In the genomic region with DNA sequence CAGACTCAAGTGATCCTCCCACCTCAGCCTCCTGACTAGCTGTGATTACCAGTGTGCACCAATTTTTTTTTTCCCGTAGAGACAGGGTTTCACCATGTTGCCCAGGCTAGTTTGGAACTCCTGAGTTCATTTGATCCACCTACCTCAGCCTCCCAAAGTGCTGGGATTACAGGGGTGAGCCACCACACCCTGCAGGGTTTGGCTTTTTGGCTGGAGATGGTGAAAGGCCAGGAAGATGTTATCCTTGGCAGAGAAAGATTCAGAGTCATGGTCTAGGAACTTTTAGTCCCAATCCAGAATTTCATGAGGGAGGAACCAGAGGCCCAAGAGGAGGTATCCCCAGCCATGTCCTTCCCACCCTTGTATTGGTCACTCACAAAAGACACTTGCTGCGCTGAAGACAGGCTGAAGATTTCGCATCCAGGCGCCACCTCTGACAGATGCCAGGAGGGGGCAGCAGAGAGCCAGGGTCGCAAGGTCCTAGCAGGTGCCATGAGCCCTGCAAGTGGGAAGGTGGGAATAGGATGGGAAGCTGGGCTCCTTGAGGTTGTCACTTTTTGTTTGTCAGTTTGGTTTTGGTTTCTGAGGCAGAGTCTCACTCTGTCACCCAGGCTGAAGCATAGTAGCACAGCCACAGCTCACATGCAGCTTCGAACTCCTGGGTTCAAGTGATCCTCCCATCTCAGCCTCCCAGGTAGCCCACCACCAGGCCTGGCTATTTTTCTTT, we compare ENCODE assay signal across 1 cellular context.
TF ChIP-seq lines count a peak whose summit lies in the region.
"Not testable (repeated sequence)": the region's sequence is repeated elsewhere in the genome, so short reads cannot be mapped to it uniquely, and the experiment has no call there.

No MANE protein-coding gene starts in this region.

TF ChIP-seq in HepG2, 621 proteins besides CTCF, POLR2A, EP300 and RAD21 (continued from another document):
- peak; percentile 41; the same call in 1 of the 2 replicates for TF ChIP-seq FOXK1 (CRISPR knock-in tag; IDR thresholded peaks at IDR 0.05; ENCODE audit: borderline replicate concordance, low read depth)
- peak; percentile 38; the same call in 1 of the 2 replicates for TF ChIP-seq SOX5 (CRISPR knock-in tag; IDR thresholded peaks at IDR 0.05; ENCODE audit: borderline replicate concordance)
- 0 out of 2 replicates have a peak, but pooled peaks have one; percentile 12 for TF ChIP-seq ZNF773 (CRISPR knock-in tag; IDR thresholded peaks at IDR 0.05; ENCODE audit: borderline replicate concordance)
- TF ChIP-seq GATAD2A (CRISPR knock-in tag; IDR thresholded peaks at IDR 0.05), result peak; percentile 46; the same call in 1 of the 2 replicates
- 0 out of 2 replicates have a peak, but pooled peaks have one; percentile 42 for TF ChIP-seq KLF12 (CRISPR knock-in tag; IDR thresholded peaks at IDR 0.05; ENCODE audit: borderline replicate concordance)
- peak; percentile 72; the same call in 1 of the 2 replicates for TF ChIP-seq BHLHE40 (IDR thresholded peaks at IDR 0.05; ENCODE audit: low read length)
- TF ChIP-seq, protein P1, sequence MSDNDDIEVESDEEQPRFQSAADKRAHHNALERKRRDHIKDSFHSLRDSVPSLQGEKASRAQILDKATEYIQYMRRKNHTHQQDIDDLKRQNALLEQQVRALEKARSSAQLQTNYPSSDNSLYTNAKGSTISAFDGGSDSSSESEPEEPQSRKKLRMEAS (IDR thresholded peaks at IDR 0.05), result peak; percentile 57; the same call in 1 of the 2 replicates
- 0 out of 2 replicates have a peak, but pooled peaks have one; percentile 44 for TF ChIP-seq ADNP (CRISPR knock-in tag; IDR thresholded peaks at IDR 0.05)
- TF ChIP-seq, protein P2, sequence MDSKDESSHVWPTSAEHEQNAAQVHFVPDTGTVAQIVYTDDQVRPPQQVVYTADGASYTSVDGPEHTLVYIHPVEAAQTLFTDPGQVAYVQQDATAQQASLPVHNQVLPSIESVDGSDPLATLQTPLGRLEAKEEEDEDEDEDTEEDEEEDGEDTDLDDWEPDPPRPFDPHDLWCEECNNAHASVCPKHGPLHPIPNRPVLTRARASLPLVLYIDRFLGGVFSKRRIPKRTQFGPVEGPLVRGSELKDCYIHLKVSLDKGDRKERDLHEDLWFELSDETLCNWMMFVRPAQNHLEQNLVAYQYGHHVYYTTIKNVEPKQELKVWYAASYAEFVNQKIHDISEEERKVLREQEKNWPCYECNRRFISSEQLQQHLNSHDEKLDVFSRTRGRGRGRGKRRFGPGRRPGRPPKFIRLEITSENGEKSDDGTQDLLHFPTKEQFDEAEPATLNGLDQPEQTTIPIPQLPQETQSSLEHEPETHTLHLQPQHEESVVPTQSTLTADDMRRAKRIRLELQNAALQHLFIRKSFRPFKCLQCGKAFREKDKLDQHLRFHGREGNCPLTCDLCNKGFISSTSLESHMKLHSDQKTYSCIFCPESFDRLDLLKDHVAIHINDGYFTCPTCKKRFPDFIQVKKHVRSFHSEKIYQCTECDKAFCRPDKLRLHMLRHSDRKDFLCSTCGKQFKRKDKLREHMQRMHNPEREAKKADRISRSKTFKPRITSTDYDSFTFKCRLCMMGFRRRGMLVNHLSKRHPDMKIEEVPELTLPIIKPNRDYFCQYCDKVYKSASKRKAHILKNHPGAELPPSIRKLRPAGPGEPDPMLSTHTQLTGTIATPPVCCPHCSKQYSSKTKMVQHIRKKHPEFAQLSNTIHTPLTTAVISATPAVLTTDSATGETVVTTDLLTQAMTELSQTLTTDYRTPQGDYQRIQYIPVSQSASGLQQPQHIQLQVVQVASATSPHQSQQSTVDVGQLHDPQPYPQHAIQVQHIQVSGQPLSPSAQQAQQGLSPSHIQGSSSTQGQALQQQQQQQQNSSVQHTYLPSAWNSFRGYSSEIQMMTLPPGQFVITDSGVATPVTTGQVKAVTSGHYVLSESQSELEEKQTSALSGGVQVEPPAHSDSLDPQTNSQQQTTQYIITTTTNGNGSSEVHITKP (CRISPR knock-in tag; IDR thresholded peaks at IDR 0.05; ENCODE audit: low read depth), result 0 out of 2 replicates have a peak, but pooled peaks have one; percentile 22
- TF ChIP-seq, protein P3, sequence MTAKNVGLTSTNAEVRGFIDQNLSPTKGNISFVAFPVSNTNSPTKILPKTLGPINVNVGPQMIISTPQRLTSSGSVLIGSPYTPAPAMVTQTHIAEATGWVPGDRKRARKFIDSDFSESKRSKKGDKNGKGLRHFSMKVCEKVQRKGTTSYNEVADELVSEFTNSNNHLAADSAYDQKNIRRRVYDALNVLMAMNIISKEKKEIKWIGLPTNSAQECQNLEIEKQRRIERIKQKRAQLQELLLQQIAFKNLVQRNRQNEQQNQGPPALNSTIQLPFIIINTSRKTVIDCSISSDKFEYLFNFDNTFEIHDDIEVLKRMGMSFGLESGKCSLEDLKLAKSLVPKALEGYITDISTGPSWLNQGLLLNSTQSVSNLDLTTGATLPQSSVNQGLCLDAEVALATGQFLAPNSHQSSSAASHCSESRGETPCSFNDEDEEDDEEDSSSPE (CRISPR knock-in tag; IDR thresholded peaks at IDR 0.05), result peak; percentile 45; the same call in 1 of the 2 replicates
- peak; percentile 69; the same call in 1 of the 2 replicates for TF ChIP-seq ZSCAN9 (CRISPR knock-in tag; IDR thresholded peaks at IDR 0.05; ENCODE audit: borderline replicate concordance)
- peak; percentile 69 for TF ChIP-seq THAP11 (CRISPR knock-in tag; IDR thresholded peaks at IDR 0.05)
- TF ChIP-seq MAF1 (CRISPR knock-in tag; IDR thresholded peaks at IDR 0.05; ENCODE audit: borderline replicate concordance), result 0 out of 2 replicates have a peak, but pooled peaks have one; percentile 44
- TF ChIP-seq KLF16 (CRISPR knock-in tag; IDR thresholded peaks at IDR 0.05), result peak in 1 of 2 experiments; percentile 78; a peak in 2 of 4 replicates
- TF ChIP-seq ISL2 (CRISPR knock-in tag; IDR thresholded peaks at IDR 0.05), result peak; percentile 67; the same call in 1 of the 2 replicates
- TF ChIP-seq, protein P4, sequence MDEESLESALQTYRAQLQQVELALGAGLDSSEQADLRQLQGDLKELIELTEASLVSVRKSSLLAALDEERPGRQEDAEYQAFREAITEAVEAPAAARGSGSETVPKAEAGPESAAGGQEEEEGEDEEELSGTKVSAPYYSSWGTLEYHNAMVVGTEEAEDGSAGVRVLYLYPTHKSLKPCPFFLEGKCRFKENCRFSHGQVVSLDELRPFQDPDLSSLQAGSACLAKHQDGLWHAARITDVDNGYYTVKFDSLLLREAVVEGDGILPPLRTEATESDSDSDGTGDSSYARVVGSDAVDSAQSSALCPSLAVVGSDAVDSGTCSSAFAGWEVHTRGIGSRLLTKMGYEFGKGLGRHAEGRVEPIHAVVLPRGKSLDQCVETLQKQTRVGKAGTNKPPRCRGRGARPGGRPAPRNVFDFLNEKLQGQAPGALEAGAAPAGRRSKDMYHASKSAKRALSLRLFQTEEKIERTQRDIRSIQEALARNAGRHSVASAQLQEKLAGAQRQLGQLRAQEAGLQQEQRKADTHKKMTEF (CRISPR knock-in tag; IDR thresholded peaks at IDR 0.05), result peak; percentile 55; the same call in 1 of the 2 replicates
- TF ChIP-seq, protein P5, sequence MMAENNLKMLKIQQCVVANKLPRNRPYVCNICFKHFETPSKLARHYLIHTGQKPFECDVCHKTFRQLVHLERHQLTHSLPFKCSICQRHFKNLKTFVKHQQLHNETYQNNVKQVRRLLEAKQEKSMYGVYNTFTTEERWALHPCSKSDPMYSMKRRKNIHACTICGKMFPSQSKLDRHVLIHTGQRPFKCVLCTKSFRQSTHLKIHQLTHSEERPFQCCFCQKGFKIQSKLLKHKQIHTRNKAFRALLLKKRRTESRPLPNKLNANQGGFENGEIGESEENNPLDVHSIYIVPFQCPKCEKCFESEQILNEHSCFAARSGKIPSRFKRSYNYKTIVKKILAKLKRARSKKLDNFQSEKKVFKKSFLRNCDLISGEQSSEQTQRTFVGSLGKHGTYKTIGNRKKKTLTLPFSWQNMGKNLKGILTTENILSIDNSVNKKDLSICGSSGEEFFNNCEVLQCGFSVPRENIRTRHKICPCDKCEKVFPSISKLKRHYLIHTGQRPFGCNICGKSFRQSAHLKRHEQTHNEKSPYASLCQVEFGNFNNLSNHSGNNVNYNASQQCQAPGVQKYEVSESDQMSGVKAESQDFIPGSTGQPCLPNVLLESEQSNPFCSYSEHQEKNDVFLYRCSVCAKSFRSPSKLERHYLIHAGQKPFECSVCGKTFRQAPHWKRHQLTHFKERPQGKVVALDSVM (CRISPR knock-in tag; IDR thresholded peaks at IDR 0.05), result peak; percentile 40; the same call in 1 of the 2 replicates
- TF ChIP-seq, protein P6, sequence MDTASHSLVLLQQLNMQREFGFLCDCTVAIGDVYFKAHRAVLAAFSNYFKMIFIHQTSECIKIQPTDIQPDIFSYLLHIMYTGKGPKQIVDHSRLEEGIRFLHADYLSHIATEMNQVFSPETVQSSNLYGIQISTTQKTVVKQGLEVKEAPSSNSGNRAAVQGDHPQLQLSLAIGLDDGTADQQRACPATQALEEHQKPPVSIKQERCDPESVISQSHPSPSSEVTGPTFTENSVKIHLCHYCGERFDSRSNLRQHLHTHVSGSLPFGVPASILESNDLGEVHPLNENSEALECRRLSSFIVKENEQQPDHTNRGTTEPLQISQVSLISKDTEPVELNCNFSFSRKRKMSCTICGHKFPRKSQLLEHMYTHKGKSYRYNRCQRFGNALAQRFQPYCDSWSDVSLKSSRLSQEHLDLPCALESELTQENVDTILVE (CRISPR knock-in tag; IDR thresholded peaks at IDR 0.05), result peak; percentile 82
- TF ChIP-seq KDM1A (CRISPR knock-in tag; IDR thresholded peaks at IDR 0.05), result 0 out of 2 replicates have a peak, but pooled peaks have one; percentile 23
- peak; percentile 17; the same call in 1 of the 2 replicates for TF ChIP-seq ZNF629 (CRISPR knock-in tag; conservative IDR thresholded peaks at IDR 0.05)
- not testable (repeated sequence) for TF ChIP-seq MAZ (IDR thresholded peaks at IDR 0.05; ENCODE audit: borderline replicate concordance, low read depth, low read length)
- TF ChIP-seq MAZ (CRISPR knock-in tag; IDR thresholded peaks at IDR 0.05; ENCODE audit: low read depth), result peak; percentile 62; the same call in 1 of the 2 replicates
- TF ChIP-seq, protein P7, sequence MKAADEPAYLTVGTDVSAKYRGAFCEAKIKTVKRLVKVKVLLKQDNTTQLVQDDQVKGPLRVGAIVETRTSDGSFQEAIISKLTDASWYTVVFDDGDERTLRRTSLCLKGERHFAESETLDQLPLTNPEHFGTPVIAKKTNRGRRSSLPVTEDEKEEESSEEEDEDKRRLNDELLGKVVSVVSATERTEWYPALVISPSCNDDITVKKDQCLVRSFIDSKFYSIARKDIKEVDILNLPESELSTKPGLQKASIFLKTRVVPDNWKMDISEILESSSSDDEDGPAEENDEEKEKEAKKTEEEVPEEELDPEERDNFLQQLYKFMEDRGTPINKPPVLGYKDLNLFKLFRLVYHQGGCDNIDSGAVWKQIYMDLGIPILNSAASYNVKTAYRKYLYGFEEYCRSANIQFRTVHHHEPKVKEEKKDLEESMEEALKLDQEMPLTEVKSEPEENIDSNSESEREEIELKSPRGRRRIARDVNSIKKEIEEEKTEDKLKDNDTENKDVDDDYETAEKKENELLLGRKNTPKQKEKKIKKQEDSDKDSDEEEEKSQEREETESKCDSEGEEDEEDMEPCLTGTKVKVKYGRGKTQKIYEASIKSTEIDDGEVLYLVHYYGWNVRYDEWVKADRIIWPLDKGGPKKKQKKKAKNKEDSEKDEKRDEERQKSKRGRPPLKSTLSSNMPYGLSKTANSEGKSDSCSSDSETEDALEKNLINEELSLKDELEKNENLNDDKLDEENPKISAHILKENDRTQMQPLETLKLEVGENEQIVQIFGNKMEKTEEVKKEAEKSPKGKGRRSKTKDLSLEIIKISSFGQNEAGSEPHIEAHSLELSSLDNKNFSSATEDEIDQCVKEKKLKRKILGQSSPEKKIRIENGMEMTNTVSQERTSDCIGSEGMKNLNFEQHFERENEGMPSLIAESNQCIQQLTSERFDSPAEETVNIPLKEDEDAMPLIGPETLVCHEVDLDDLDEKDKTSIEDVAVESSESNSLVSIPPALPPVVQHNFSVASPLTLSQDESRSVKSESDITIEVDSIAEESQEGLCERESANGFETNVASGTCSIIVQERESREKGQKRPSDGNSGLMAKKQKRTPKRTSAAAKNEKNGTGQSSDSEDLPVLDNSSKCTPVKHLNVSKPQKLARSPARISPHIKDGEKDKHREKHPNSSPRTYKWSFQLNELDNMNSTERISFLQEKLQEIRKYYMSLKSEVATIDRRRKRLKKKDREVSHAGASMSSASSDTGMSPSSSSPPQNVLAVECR (CRISPR knock-in tag; IDR thresholded peaks at IDR 0.05; ENCODE audit: borderline replicate concordance), result peak; percentile 23; the same call in 1 of the 2 replicates
- TF ChIP-seq MTA1 (CRISPR knock-in tag; IDR thresholded peaks at IDR 0.05; ENCODE audit: borderline replicate concordance), result peak; percentile 62; the same call in 1 of the 2 replicates
- TF ChIP-seq GABPB1 (CRISPR knock-in tag; IDR thresholded peaks at IDR 0.05), result peak; percentile 53; the same call in 1 of the 2 replicates
- 0 out of 2 replicates have a peak, but pooled peaks have one; percentile 40 for TF ChIP-seq ZNF777 (CRISPR knock-in tag; IDR thresholded peaks at IDR 0.05)
- 0 out of 2 replicates have a peak, but pooled peaks have one; percentile 49 for TF ChIP-seq ZNF264 (CRISPR knock-in tag; IDR thresholded peaks at IDR 0.05)
- peak; percentile 37; the same call in 1 of the 2 replicates for TF ChIP-seq CEBPG (CRISPR knock-in tag; IDR thresholded peaks at IDR 0.05)
- TF ChIP-seq, protein P8, sequence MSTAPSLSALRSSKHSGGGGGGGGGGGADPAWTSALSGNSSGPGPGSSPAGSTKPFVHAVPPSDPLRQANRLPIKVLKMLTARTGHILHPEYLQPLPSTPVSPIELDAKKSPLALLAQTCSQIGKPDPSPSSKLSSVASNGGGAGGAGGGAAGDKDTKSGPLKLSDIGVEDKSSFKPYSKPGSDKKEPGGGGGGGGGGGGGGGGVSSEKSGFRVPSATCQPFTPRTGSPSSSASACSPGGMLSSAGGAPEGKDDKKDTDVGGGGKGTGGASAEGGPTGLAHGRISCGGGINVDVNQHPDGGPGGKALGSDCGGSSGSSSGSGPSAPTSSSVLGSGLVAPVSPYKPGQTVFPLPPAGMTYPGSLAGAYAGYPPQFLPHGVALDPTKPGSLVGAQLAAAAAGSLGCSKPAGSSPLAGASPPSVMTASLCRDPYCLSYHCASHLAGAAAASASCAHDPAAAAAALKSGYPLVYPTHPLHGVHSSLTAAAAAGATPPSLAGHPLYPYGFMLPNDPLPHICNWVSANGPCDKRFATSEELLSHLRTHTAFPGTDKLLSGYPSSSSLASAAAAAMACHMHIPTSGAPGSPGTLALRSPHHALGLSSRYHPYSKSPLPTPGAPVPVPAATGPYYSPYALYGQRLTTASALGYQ (CRISPR knock-in tag; IDR thresholded peaks at IDR 0.05), result 0 out of 2 replicates have a peak, but pooled peaks have one; percentile 31
- 0 out of 2 replicates have a peak, but pooled peaks have one; percentile 66 for TF ChIP-seq FOXC1 (CRISPR knock-in tag; IDR thresholded peaks at IDR 0.05; ENCODE audit: borderline replicate concordance)
